ENCODE assay signal across 8 cellular contexts in the genomic region with DNA sequence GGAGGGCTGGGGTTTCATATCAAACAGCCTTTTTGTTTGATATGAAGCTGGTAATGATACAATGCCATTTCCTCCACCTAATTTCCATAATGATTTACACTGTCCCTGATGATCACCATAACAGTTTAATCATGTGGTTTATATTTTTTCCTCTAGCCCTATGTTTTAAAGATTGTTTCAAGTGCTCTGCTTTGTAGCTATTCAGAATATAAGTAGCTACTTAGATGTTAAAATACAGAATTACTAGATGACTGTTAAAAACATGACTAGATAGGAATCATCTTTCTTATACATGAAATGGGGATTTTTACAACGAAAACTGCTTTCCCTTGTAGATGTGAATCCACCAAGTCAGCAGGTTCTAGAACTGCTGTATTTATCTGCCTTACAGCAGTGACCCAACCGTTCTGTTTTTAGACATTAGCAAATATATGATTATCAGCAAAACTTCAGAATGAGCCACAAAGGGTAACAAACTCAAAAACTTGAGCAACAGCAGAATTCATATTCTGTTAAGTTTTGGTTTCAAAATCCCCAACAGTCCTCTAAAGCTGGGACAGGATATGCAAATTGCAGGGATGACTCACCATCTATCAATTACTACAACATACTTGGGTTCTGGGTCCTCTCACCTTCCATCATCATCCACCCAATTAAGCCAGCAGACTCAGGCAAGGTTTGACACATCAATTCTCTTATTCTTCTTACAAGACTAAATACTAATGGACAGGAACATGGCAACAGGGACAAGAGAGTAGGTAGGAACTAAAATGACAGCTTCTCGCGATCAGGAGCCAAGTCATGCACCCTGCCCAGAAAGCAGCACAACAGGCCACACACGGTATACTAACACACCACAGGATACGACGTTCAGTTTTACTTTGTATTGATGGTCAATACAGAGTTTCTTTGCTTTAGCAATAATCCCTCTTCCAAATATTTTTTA.
DNase-seq lines count a peak whose midpoint lies in the region; ATAC-seq and TF ChIP-seq lines count a peak whose summit lies in the region.

No MANE protein-coding gene starts in this region.

- H3K9me3 ChIP-seq in heart right ventricle, result no peaks in the 10 kb centered on the region
- no peaks in the 10 kb centered on the region for H3K9me3 ChIP-seq in stomach

- H3K4me3 ChIP-seq in heart right ventricle (peak overlapping the region in 1 of 10 donors; percentile 17), stomach (no peak overlapping the region)

- POLR2A ChIA-PET in GM10248 (lab: Yijun Ruan, JAX), result interaction anchor here (1.2 kb wide), 1 partner anchor 52 kb away, joined by 4 read pairs; no protein-coding TSS in a partner anchor

- intact Hi-C loops in activated T-helper 2 cell treated with anti-CD3 and anti-CD28 coated beads, Interferon-gamma antibody, Interleukin-2, Interleukin-4, amounts not matched to agents 10 μg/mL and 5 μg/mL and 100 μg/mL, durations not matched to agents 14 hours and 24 hours and 36 hours (cut with micrococcal nuclease), result loop anchor here (1.0 to 10.0 kb wide), 8 partner anchors 19 to 266 kb away; no protein-coding TSS in a partner anchor
- intact Hi-C loops in heart right ventricle (cut with DNase I) (no loop called here), stomach (cut with DNase I; ENCODE audit: low total_unique reads) (no loop called here)

- peaks cover 87% of the 10 kb centered on the region for H3K4me1 Mint-ChIP-seq in activated T-helper 2 cell treated with anti-CD3 and anti-CD28 coated beads, Interferon-gamma antibody, Interleukin-2, Interleukin-4, amounts not matched to agents 10 μg/mL and 5 μg/mL and 100 μg/mL, durations not matched to agents 14 hours and 24 hours and 36 hours (ENCODE audit: low read depth)

- ATAC-seq in GM21423 (IDR thresholded peaks at IDR 0.05; ENCODE audit: unreplicated experiment) (peak; percentile 84), HG03565 (IDR thresholded peaks at IDR 0.05; ENCODE audit: unreplicated experiment) (peak; percentile 72), heart right ventricle (peak; percentile 49 to 75 (median 62))

- TF ChIP-seq EP300 in stomach (IDR thresholded peaks at IDR 0.05), result no peak

- TF ChIP-seq CTCF in GM10248 (IDR thresholded peaks at IDR 0.05; ENCODE audit: control extremely low read depth, extremely low read depth, low read depth, missing control alignments) (no peak), heart right ventricle (IDR thresholded peaks at IDR 0.05) (no peak), stomach (IDR thresholded peaks at IDR 0.05) (no peak)

- peak overlapping the region; percentile 70 for H3K4me3 Mint-ChIP-seq in activated T-helper 2 cell treated with anti-CD3 and anti-CD28 coated beads, Interferon-gamma antibody, Interleukin-2, Interleukin-4, amounts not matched to agents 10 μg/mL and 5 μg/mL and 100 μg/mL, durations not matched to agents 14 hours and 24 hours and 36 hours (ENCODE audit: low read depth)

- CTCF ChIA-PET in GM10248 (lab: Yijun Ruan, JAX), result interaction anchor here (1.1 to 4.4 kb wide), 8 partner anchors 10 to 83 kb away, joined by 3 to 28 read pairs (median 5); no protein-coding TSS in a partner anchor

- H3K27me3 Mint-ChIP-seq in activated T-helper 2 cell treated with anti-CD3 and anti-CD28 coated beads, Interferon-gamma antibody, Interleukin-2, Interleukin-4, amounts not matched to agents 10 μg/mL and 5 μg/mL and 100 μg/mL, durations not matched to agents 14 hours and 24 hours and 36 hours (ENCODE audit: low read depth), result no peaks in the 10 kb centered on the region

- DNase-seq in GM10248 (ENCODE audit: extremely low spot score) (peak; percentile 69), heart right ventricle (no peak), stomach (no peak), NCI-H526 (lab: John Stamatoyannopoulos, UW) (no peak), NCI-H2107 treated with DMSO at 0.1 percent for 48 hours (lab: John Stamatoyannopoulos, UW; ENCODE audit: unreplicated experiment) (no peak)
- DNase-seq in activated T-helper 2 cell treated with anti-CD3 and anti-CD28 coated beads, Interferon-gamma antibody, Interleukin-2, Interleukin-4, amounts not matched to agents 10 μg/mL and 5 μg/mL and 100 μg/mL, durations not matched to agents 14 hours and 24 hours and 36 hours (ENCODE audit: low spot score), result peak; percentile 41

- 79 to 87% methylated on average over 7 of the region's 7 CpGs for WGBS in heart right ventricle, 2 donors
- 58 to 72% (median 65%) methylated on average over 7 of the region's 7 CpGs for WGBS in stomach, 5 donors

- H3K36me3 ChIP-seq in heart right ventricle (no peaks in the 10 kb centered on the region), stomach (no peaks in the 10 kb centered on the region)

- H3K27ac Mint-ChIP-seq in activated T-helper 2 cell treated with anti-CD3 and anti-CD28 coated beads, Interferon-gamma antibody, Interleukin-2, Interleukin-4, amounts not matched to agents 10 μg/mL and 5 μg/mL and 100 μg/mL, durations not matched to agents 14 hours and 24 hours and 36 hours, result peak overlapping the region; percentile 95

- H3K9me3 Mint-ChIP-seq in activated T-helper 2 cell treated with anti-CD3 and anti-CD28 coated beads, Interferon-gamma antibody, Interleukin-2, Interleukin-4, amounts not matched to agents 10 μg/mL and 5 μg/mL and 100 μg/mL, durations not matched to agents 14 hours and 24 hours and 36 hours, result no peaks in the 10 kb centered on the region

- H3K27ac ChIP-seq in heart right ventricle (peak overlapping the region in 3 of 10 donors; percentile 8 to 85 (median 42)), stomach (peak overlapping the region in 4 of 5 donors; percentile 51 to 79 (median 64))

- peaks cover 0 to 92% (median 22%) of the 10 kb centered on the region in 9 donors for H3K4me1 ChIP-seq in heart right ventricle
- peaks cover 4 to 58% (median 20%) of the 10 kb centered on the region in 4 donors for H3K4me1 ChIP-seq in stomach

- H3K27me3 ChIP-seq in heart right ventricle, result no peaks in the 10 kb centered on the region
- no peaks in the 10 kb centered on the region for H3K27me3 ChIP-seq in stomach

- H3K36me3 Mint-ChIP-seq in activated T-helper 2 cell treated with anti-CD3 and anti-CD28 coated beads, Interferon-gamma antibody, Interleukin-2, Interleukin-4, amounts not matched to agents 10 μg/mL and 5 μg/mL and 100 μg/mL, durations not matched to agents 14 hours and 24 hours and 36 hours (ENCODE audit: low read depth), result peaks cover 29% of the 10 kb centered on the region

- TF ChIP-seq POLR2A in stomach (IDR thresholded peaks at IDR 0.05), result no peak

Comparison
In these comparisons a context has a peak if more than half of its experiments do, and no peak if none do; other contexts are left out.
1. DNase-seq: peak in GM10248 (single experiment) and activated T-helper 2 cell treated with anti-CD3 and anti-CD28 coated beads, Interferon-gamma antibody, Interleukin-2, Interleukin-4, amounts not matched to agents 10 μg/mL and 5 μg/mL and 100 μg/mL, durations not matched to agents 14 hours and 24 hours and 36 hours (single experiment); none in heart right ventricle (0 of 2), stomach (single experiment), NCI-H526 (0 of 2) and NCI-H2107 treated with DMSO at 0.1 percent for 48 hours (single experiment).
2. Peak in every context shown above with its lines, with median percentiles within 50 percentile points of each other: ATAC-seq.